In the genomic region with DNA sequence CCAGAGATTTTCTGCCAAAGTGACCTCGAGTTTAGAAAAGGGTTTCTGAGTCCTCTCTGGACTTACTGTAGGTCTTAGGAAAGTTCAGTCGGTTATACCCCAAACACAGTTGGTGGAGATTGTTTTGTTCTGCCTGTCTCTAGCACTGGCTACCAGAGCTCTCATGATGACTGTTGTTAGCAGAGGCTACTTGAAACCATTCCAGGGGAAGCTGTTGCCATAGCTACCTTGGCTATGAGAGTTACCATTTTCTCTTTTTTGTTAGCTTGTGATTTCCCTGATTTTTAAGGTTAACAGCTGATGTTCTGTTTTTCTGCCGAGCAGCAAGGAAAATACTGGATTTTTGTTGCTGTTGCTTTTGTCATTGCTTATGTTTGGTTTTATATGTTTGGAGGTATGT, we compare ENCODE assay signal across 1 cellular context.
TF ChIP-seq lines count a peak whose summit lies in the region.

No MANE protein-coding gene starts in this region.

TF ChIP-seq in GM23338, 12 proteins besides CTCF, POLR2A, EP300 and RAD21 (continued from another document):
- TF ChIP-seq, protein P1, sequence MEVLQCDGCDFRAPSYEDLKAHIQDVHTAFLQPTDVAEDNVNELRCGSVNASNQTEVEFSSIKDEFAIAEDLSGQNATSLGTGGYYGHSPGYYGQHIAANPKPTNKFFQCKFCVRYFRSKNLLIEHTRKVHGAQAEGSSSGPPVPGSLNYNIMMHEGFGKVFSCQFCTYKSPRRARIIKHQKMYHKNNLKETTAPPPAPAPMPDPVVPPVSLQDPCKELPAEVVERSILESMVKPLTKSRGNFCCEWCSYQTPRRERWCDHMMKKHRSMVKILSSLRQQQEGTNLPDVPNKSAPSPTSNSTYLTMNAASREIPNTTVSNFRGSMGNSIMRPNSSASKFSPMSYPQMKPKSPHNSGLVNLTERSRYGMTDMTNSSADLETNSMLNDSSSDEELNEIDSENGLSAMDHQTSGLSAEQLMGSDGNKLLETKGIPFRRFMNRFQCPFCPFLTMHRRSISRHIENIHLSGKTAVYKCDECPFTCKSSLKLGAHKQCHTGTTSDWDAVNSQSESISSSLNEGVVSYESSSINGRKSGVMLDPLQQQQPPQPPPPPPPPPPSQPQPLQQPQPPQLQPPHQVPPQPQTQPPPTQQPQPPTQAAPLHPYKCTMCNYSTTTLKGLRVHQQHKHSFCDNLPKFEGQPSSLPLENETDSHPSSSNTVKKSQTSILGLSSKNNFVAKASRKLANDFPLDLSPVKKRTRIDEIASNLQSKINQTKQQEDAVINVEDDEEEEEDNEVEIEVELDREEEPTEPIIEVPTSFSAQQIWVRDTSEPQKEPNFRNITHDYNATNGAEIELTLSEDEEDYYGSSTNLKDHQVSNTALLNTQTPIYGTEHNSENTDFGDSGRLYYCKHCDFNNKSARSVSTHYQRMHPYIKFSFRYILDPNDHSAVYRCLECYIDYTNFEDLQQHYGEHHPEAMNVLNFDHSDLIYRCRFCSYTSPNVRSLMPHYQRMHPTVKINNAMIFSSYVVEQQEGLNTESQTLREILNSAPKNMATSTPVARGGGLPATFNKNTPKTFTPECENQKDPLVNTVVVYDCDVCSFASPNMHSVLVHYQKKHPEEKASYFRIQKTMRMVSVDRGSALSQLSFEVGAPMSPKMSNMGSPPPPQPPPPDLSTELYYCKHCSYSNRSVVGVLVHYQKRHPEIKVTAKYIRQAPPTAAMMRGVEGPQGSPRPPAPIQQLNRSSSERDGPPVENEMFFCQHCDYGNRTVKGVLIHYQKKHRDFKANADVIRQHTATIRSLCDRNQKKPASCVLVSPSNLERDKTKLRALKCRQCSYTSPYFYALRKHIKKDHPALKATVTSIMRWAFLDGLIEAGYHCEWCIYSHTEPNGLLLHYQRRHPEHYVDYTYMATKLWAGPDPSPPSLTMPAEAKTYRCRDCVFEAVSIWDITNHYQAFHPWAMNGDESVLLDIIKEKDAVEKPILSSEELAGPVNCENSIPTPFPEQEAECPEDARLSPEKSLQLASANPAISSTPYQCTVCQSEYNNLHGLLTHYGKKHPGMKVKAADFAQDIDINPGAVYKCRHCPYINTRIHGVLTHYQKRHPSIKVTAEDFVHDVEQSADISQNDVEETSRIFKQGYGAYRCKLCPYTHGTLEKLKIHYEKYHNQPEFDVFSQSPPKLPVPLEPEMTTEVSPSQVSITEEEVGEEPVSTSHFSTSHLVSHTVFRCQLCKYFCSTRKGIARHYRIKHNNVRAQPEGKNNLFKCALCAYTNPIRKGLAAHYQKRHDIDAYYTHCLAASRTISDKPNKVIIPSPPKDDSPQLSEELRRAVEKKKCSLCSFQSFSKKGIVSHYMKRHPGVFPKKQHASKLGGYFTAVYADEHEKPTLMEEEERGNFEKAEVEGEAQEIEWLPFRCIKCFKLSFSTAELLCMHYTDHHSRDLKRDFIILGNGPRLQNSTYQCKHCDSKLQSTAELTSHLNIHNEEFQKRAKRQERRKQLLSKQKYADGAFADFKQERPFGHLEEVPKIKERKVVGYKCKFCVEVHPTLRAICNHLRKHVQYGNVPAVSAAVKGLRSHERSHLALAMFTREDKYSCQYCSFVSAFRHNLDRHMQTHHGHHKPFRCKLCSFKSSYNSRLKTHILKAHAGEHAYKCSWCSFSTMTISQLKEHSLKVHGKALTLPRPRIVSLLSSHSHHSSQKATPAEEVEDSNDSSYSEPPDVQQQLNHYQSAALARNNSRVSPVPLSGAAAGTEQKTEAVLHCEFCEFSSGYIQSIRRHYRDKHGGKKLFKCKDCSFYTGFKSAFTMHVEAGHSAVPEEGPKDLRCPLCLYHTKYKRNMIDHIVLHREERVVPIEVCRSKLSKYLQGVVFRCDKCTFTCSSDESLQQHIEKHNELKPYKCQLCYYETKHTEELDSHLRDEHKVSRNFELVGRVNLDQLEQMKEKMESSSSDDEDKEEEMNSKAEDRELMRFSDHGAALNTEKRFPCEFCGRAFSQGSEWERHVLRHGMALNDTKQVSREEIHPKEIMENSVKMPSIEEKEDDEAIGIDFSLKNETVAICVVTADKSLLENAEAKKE (CRISPR knock-in tag; IDR thresholded peaks at IDR 0.05) = no peak
- TF ChIP-seq, protein P2, sequence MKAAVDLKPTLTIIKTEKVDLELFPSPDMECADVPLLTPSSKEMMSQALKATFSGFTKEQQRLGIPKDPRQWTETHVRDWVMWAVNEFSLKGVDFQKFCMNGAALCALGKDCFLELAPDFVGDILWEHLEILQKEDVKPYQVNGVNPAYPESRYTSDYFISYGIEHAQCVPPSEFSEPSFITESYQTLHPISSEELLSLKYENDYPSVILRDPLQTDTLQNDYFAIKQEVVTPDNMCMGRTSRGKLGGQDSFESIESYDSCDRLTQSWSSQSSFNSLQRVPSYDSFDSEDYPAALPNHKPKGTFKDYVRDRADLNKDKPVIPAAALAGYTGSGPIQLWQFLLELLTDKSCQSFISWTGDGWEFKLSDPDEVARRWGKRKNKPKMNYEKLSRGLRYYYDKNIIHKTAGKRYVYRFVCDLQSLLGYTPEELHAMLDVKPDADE (IDR thresholded peaks at IDR 0.05) = no peak
- TF ChIP-seq ZNF331 (CRISPR knock-in tag; IDR thresholded peaks at IDR 0.05; ENCODE audit: low read depth) (no peak), STAT1 (IDR thresholded peaks at IDR 0.05; ENCODE audit: unreplicated experiment) (no peak), EZH2 (IDR thresholded peaks at IDR 0.05; ENCODE audit: low read depth, unreplicated experiment) (no peak)
